13 cellular contexts compared by ENCODE assay signal in the genomic region with DNA sequence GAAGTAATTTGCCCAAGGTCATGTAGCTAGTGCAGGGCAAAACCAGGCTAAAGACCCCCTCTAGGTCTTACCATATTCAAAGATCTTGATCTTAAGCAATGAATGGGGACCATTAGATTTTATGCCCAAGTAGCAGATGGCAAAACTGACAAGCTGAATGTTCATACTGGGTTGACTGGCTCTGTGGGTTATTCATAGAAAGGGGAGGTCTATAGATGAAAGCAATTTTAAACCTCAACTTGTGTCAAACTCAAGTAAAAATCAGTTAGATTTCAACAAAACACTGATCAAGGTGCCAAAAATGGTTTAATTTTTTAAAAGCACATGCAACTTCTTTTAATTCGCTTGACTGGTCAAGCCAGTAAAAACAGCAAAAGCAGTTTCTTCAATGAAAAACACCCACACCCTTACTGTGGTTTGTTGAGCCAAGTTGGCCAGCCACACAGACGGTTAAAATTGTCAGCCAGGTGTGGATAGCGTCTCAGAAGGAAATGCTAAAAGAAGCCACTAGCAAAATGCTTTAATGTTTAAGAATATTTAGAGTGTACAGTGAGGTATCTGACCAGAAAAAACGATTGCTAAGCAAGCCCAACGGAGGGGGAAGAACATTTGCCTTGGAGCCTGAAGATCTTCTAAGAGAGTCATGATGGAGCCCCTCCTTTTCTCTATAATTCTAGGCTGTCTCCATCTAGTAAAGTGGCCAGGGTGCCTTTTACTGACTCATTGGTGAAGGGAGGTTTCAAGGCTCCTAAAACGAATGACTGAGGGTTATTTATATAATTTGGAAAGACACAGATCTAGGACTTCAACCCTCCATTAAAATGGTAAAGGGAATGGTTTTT.
A peak's percentile ranks its signal among the peaks of the same experiment; 100 is the strongest.
DNase-seq lines count a peak whose midpoint lies in the region; ATAC-seq and TF ChIP-seq lines count a peak whose summit lies in the region.
"Had no signal": no experiment of that assay in that cellular context is flagged by ENCODE, and none has a peak within 500 bp of the region (broad histone marks: within the 10 kb centered on the region; RNA-seq: fewer than 3 reads in every experiment).

No MANE protein-coding gene starts in this region.

- DNase-seq in OCI-LY7 (ENCODE audit: low spot score) = peak; percentile 99
- DNase-seq in COLO829 (ENCODE audit: low spot score) = no peak
- no peak for DNase-seq in NCI-H1694 (lab: John Stamatoyannopoulos, UW)
- DNase-seq in inferior parietal cortex (ENCODE audit: extremely low spot score) = no peak
- DNase-seq in esophagus squamous epithelium (lab: John Stamatoyannopoulos, UW) = no peak
- DNase-seq: NCI-H1417, ovary, PC-3 had no signal

- H3K9me3 ChIP-seq in OCI-LY7 (ENCODE audit: low read length) (peaks cover 13% of the 10 kb centered on the region; the same call in 1 of the 2 replicates), esophagus squamous epithelium (no peaks in the 10 kb centered on the region)
- H3K9me3 ChIP-seq: ovary had no signal

- WGBS in esophagus squamous epithelium, 2 donors = 59 to 67% methylated on average over 6 of the region's 6 CpGs

- intact Hi-C loops in OCI-LY7 (cut with micrococcal nuclease; ENCODE audit: unreplicated experiment) (loop anchor here (1.0 to 10.0 kb wide), 12 partner anchors 33 to 708 kb away; no protein-coding TSS in a partner anchor), esophagus squamous epithelium (cut with DNase I) (no loop called here)

- TF ChIP-seq POLR2A in esophagus squamous epithelium (IDR thresholded peaks at IDR 0.05) = no peak

- peak; percentile 93 for ATAC-seq in GM18511 (IDR thresholded peaks at IDR 0.05; ENCODE audit: unreplicated experiment)
- peak; percentile 90 for ATAC-seq in GM21515 (IDR thresholded peaks at IDR 0.05; ENCODE audit: unreplicated experiment)
- ATAC-seq in HG03066 (IDR thresholded peaks at IDR 0.05; ENCODE audit: low read depth, unreplicated experiment) = peak; percentile 95
- ATAC-seq: PC-3 had no signal

- peak overlapping the region; percentile 77 for H3K4me2 ChIP-seq in OCI-LY7 (ENCODE audit: low read length)

- H3K36me3 ChIP-seq in OCI-LY7 (ENCODE audit: insufficient read depth, low read length) = peaks cover 10% of the 10 kb centered on the region; the same call in 1 of the 2 replicates
- H3K36me3 ChIP-seq in esophagus squamous epithelium = no peaks in the 10 kb centered on the region
- H3K36me3 ChIP-seq: cardiac muscle cell, ovary had no signal

- TF ChIP-seq CTCF in OCI-LY7 (conservative IDR thresholded peaks at IDR 0.05; ENCODE audit: low read length) (no peak), esophagus squamous epithelium (IDR thresholded peaks at IDR 0.05) (no peak)

- H3K27ac ChIP-seq in OCI-LY7 (ENCODE audit: low read depth, low read length, poor library complexity, severe bottlenecking) (peak overlapping the region; percentile 95), esophagus squamous epithelium (no peak overlapping the region)
- H3K27ac ChIP-seq: cardiac muscle cell, ovary, VCaP had no signal

- H3K27me3 ChIP-seq in esophagus squamous epithelium = no peaks in the 10 kb centered on the region
- H3K27me3 ChIP-seq: cardiac muscle cell, ovary had no signal

- H3K4me1 ChIP-seq in OCI-LY7 (ENCODE audit: insufficient read depth, low read length, poor library complexity, severe bottlenecking) (peaks cover 54% of the 10 kb centered on the region), esophagus squamous epithelium (no peaks in the 10 kb centered on the region)

- BruUV-seq in OCI-LY7 (replicated peaks; lab: Mats Ljungman, UMichigan) = no TSS peak

- POLR2A ChIA-PET in OCI-LY7 (lab: Charles Lee) = interaction anchor here (0.7 to 1.0 kb wide), 4 partner anchors 24 to 323 kb away, joined by 3 to 6 read pairs (median 3); no protein-coding TSS in a partner anchor

- peak overlapping the region; percentile 24; the same call in 1 of the 2 replicates for H2AFZ ChIP-seq in OCI-LY7 (ENCODE audit: low read length)

- H3K4me3 ChIP-seq in OCI-LY7 (ENCODE audit: low read depth, low read length, poor library complexity, severe bottlenecking) = peak overlapping the region; percentile 31
- no peak overlapping the region for H3K4me3 ChIP-seq in esophagus squamous epithelium
- H3K4me3 ChIP-seq: cardiac muscle cell, ovary had no signal

- no peaks in the 10 kb centered on the region for H4K20me1 ChIP-seq in OCI-LY7 (ENCODE audit: insufficient read depth, low read length)

- CTCF ChIA-PET in OCI-LY7 (lab: Charles Lee; ENCODE audit: unreplicated experiment) = interaction anchor here (0.9 kb wide), 1 partner anchor 28 kb away, joined by 3 read pairs; no protein-coding TSS in a partner anchor

- no peaks in the 10 kb centered on the region for H3K79me2 ChIP-seq in OCI-LY7 (ENCODE audit: insufficient read depth, low read depth, low read length)

- no peaks in the 10 kb centered on the region for H3K9me2 ChIP-seq in OCI-LY7 (ENCODE audit: insufficient read depth, low read length)
